1 cellular context compared by ENCODE assay signal in genomic region chr6:2870046-2870636, GRCh38.
TF ChIP-seq lines count a peak whose summit lies in the region.

No MANE protein-coding gene starts in this region.

TF ChIP-seq in H1, 55 proteins besides CTCF, POLR2A, EP300 and RAD21:
- TF ChIP-seq, protein P1, sequence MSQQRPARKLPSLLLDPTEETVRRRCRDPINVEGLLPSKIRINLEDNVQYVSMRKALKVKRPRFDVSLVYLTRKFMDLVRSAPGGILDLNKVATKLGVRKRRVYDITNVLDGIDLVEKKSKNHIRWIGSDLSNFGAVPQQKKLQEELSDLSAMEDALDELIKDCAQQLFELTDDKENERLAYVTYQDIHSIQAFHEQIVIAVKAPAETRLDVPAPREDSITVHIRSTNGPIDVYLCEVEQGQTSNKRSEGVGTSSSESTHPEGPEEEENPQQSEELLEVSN (IDR thresholded peaks at IDR 0.05) = 0 out of 2 replicates have a peak, but pooled peaks have one; percentile 11
- no peak for TF ChIP-seq SP1 (IDR thresholded peaks at IDR 0.05; ENCODE audit: low read depth, low read length)
TF ChIP-seq in H1: peak in this region for 1.
